ENCODE assay signal across 9 cellular contexts in the genomic region with DNA sequence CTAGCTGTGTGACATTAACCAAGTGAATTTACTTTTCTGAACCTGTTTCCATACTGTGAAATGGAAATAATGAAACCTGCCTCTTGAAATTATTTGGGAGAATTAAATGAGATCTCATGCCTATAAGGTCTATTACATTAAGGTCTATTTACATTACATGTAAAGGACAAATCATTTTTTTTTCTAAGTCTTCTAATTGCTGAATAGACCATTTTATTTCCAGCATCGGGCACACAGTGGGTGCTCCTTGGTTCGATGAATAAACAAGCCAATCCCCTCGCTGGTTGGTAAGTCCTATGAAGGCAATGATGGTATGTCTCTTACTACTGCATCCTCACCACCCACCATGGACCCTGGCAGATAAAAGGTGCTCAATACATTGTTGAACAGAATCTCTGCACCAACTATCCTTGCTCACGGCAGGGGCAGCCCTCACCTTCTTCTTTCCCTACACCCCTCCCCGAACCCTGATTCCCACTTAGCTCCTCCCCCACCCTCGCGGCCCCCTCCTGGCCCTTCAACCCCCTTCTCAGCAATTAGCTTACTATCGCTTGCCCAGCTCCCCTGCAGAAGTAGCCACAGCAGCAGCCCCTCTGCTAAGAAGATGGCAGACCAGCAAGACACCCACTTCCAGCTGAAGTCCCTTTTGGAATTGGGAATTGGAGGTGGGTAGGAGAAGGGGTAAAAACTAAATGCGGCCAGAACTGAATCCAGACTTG. TPM values are rescaled to one million over a fixed set of nuclear protein-coding genes. Genes with fewer than 3 reads are reported as not detected.
A peak's percentile ranks its signal among the peaks of the same experiment; 100 is the strongest.
DNase-seq lines count a peak whose midpoint lies in the region; ATAC-seq and TF ChIP-seq lines count a peak whose summit lies in the region.
"Had no signal": no experiment of that assay in that cellular context is flagged by ENCODE, and none has a peak within 500 bp of the region (broad histone marks: within the 10 kb centered on the region; RNA-seq: fewer than 3 reads in every experiment).

No MANE protein-coding gene starts in this region.

- WGBS in transverse colon (ENCODE audit: low coverage in 1 of 2), 2 donors = 14 to 18% methylated on average over 3 to 9 of the region's 9 CpGs

- no peak for TF ChIP-seq POLR2A in transverse colon (IDR thresholded peaks at IDR 0.05)

- H3K9ac ChIP-seq in endocrine pancreas (ENCODE audit: control insufficient read depth, insufficient read depth, low read length) = peak overlapping the region; percentile 6

- H3K4me3 ChIP-seq in endocrine pancreas (ENCODE audit: control insufficient read depth, insufficient read depth, low read length) (no peak overlapping the region), muscle layer of duodenum (ENCODE audit: low read depth in 1 of 2, low read length in 2 of 2) (peak overlapping the region; percentile 52 to 71), transverse colon (peak overlapping the region in 3 of 4 donors; percentile 65 to 86 (median 77))

- TF ChIP-seq EP300 in transverse colon (IDR thresholded peaks at IDR 0.05; ENCODE audit: low read depth) = no peak

- no peaks in the 10 kb centered on the region for H3K9me3 Mint-ChIP-seq in activated CD8-positive, alpha-beta memory T cell treated with anti-CD3 and anti-CD28 coated beads, Interleukin-2, amount 10 ng/mL, durations not matched to agents 7 days and 5 days (ENCODE audit: low read depth)
- H3K9me3 Mint-ChIP-seq: activated CD4-positive, alpha-beta memory T cell treated with anti-CD3 and anti-CD28 coated beads, Interleukin-2, amount 10 ng/mL, durations not matched to agents 7 days and 5 days had no signal

- peaks cover 80% of the 10 kb centered on the region for H3K27me3 Mint-ChIP-seq in activated CD8-positive, alpha-beta memory T cell treated with anti-CD3 and anti-CD28 coated beads, Interleukin-2, amount 10 ng/mL, durations not matched to agents 7 days and 5 days

- peaks cover 19% of the 10 kb centered on the region for H3K4me1 Mint-ChIP-seq in activated CD8-positive, alpha-beta memory T cell treated with anti-CD3 and anti-CD28 coated beads, Interleukin-2, amount 10 ng/mL, durations not matched to agents 7 days and 5 days

- no peak overlapping the region for H3K4me3 Mint-ChIP-seq in activated CD8-positive, alpha-beta memory T cell treated with anti-CD3 and anti-CD28 coated beads, Interleukin-2, amount 10 ng/mL, durations not matched to agents 7 days and 5 days
- H3K4me3 Mint-ChIP-seq: activated CD4-positive, alpha-beta memory T cell treated with anti-CD3 and anti-CD28 coated beads, Interleukin-2, amount 10 ng/mL, durations not matched to agents 7 days and 5 days had no signal

- H3K9me3 ChIP-seq in endocrine pancreas (ENCODE audit: control insufficient read depth, low read length) (no peaks in the 10 kb centered on the region), muscle layer of duodenum (ENCODE audit: control insufficient read depth in 1 of 2, low read length in 2 of 2) (no peaks in the 10 kb centered on the region), transverse colon (no peaks in the 10 kb centered on the region)

- intact Hi-C loops in transverse colon (cut with DNase I; ENCODE audit: low total_unique reads) = loop anchor here (5.0 kb wide), 1 partner anchor 63 kb away; no protein-coding TSS in a partner anchor

- ATAC-seq in activated CD8-positive, alpha-beta memory T cell treated with anti-CD3 and anti-CD28 coated beads, Interleukin-2, amount 10 ng/mL, durations not matched to agents 7 days and 5 days = no peak
- ATAC-seq in GM18861 (IDR thresholded peaks at IDR 0.05; ENCODE audit: unreplicated experiment) = no peak

- H3K27ac ChIP-seq in muscle layer of duodenum (ENCODE audit: low read length) = peak overlapping the region; percentile 83
- H3K27ac ChIP-seq in transverse colon = peak overlapping the region; percentile 88 to 96 (median 94)

- TF ChIP-seq CTCF in transverse colon (IDR thresholded peaks at IDR 0.05) = no peak

- H3K4me1 ChIP-seq in endocrine pancreas (ENCODE audit: control insufficient read depth, insufficient read depth, low read length) = no peaks in the 10 kb centered on the region
- peaks cover 12 to 29% of the 10 kb centered on the region in 2 donors for H3K4me1 ChIP-seq in muscle layer of duodenum (ENCODE audit: control insufficient read depth in 1 of 2, insufficient read depth in 2 of 2, low read length in 2 of 2)
- H3K4me1 ChIP-seq in transverse colon = peaks cover 16 to 81% (median 61%) of the 10 kb centered on the region in 4 donors

- CTCF ChIA-PET in activated CD8-positive, alpha-beta memory T cell treated with anti-CD3 and anti-CD28 coated beads, Interleukin-2, amount 10 ng/mL, durations not matched to agents 7 days and 5 days (lab: Charles Lee) = interaction anchor here (1.1 to 11.9 kb wide), 2 partner anchors 173 to 178 kb away, joined by 3 to 333 read pairs; no protein-coding TSS in a partner anchor

- no peak overlapping the region for H3K27ac Mint-ChIP-seq in activated CD8-positive, alpha-beta memory T cell treated with anti-CD3 and anti-CD28 coated beads, Interleukin-2, amount 10 ng/mL, durations not matched to agents 7 days and 5 days
- H3K27ac Mint-ChIP-seq: activated CD4-positive, alpha-beta memory T cell treated with anti-CD3 and anti-CD28 coated beads, Interleukin-2, amount 10 ng/mL, durations not matched to agents 7 days and 5 days had no signal

- H3K27me3 ChIP-seq in endocrine pancreas (ENCODE audit: control insufficient read depth, insufficient read depth, low read length) (no peaks in the 10 kb centered on the region), muscle layer of duodenum (ENCODE audit: low read depth, low read length) (peaks cover 25% of the 10 kb centered on the region), transverse colon (peaks cover 41% of the 10 kb centered on the region)

- peak; percentile 35 for DNase-seq in activated CD8-positive, alpha-beta memory T cell treated with anti-CD3 and anti-CD28 coated beads, Interleukin-2, amount 10 ng/mL, durations not matched to agents 7 days and 5 days
- DNase-seq in activated CD8-positive, alpha-beta memory T cell treated with anti-CD3 and anti-CD28 coated beads for 24 hours = no peak
- no peak for DNase-seq in transverse colon
- DNase-seq in NCI-H526 treated with DMSO at 0.1 percent for 48 hours (lab: John Stamatoyannopoulos, UW) = no peak
- no peak for DNase-seq in inferior parietal cortex (ENCODE audit: extremely low spot score)

- in situ Hi-C loops in transverse colon (cut with MboI; ENCODE audit: low pct_ligation_motif_present in 1 of 4, low pct_unique_long_range_greater_than_20kb in 1 of 4, low sequenced_read_pairs in 3 of 4) = no loop called here

- peaks cover 1% of the 10 kb centered on the region for H3K36me3 Mint-ChIP-seq in activated CD8-positive, alpha-beta memory T cell treated with anti-CD3 and anti-CD28 coated beads, Interleukin-2, amount 10 ng/mL, durations not matched to agents 7 days and 5 days

- H3K36me3 ChIP-seq in endocrine pancreas (ENCODE audit: control insufficient read depth, insufficient read depth, low read length) (no peaks in the 10 kb centered on the region), muscle layer of duodenum (ENCODE audit: control insufficient read depth in 1 of 2, insufficient read depth in 2 of 2, low read length in 2 of 2) (no peaks in the 10 kb centered on the region), transverse colon (no peaks in the 10 kb centered on the region)

RNA-seq across cellular contexts. Expression of a gene that starts 3.0 kb away (rescaled TPM):
- total RNA-seq in activated CD8-positive, alpha-beta memory T cell treated with anti-CD3 and anti-CD28 coated beads, Interleukin-2, amount 10 ng/mL, durations not matched to agents 7 days and 5 days = not detected
- total RNA-seq in transverse colon = 100 to 1,000 TPM in 3 of 4 donors, 10 to 100 TPM in 1; 92.5 to 217 (median 164) TPM
- total RNA-seq: activated CD4-positive, alpha-beta memory T cell treated with anti-CD3 and anti-CD28 coated beads, Interleukin-2, amount 10 ng/mL, durations not matched to agents 7 days and 5 days had no signal

RNA-seq across cellular contexts. Expression of a gene that starts 48.5 kb away (rescaled TPM):
- 10 to 100 TPM; 65.4 to 68.7 TPM for total RNA-seq in activated CD8-positive, alpha-beta memory T cell treated with anti-CD3 and anti-CD28 coated beads, Interleukin-2, amount 10 ng/mL, durations not matched to agents 7 days and 5 days
- total RNA-seq in transverse colon = 100 to 1,000 TPM in 3 of 4 donors, 10 to 100 TPM in 1; 92.6 to 270 (median 126) TPM

Comparison
In these comparisons a context has a peak if more than half of its experiments do, and no peak if none do; other contexts are left out.
1. RNA of a gene that starts 3.0 kb away (total RNA-seq): 92.5 to 217 TPM in transverse colon; not detected in activated CD8-positive, alpha-beta memory T cell treated with anti-CD3 and anti-CD28 coated beads, Interleukin-2, amount 10 ng/mL, durations not matched to agents 7 days and 5 days; every median in the first group is over 10 times any median in the second.